In the genomic region with DNA sequence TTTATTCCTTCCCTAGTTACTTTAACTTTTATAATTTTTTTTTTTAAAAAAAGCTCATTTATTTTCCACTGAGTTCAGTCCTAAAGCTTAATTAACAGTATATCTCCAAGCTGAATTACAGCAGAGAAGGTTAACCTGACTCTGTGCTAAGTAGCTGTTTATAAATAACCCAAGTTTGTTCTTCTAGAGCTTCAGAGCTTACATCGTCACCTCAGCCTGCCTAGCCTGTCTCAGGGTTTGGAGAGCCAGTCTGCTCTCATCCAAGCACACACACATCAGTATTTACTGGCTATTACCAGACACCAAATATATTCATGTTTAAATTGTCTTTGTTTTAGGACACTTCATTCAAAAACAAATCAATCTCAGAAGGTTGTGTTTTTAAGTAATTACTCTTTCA, we compare ENCODE assay signal across 26 cellular contexts.
"Had no signal": no experiment of that assay in that cellular context is flagged by ENCODE, and none has a peak within 500 bp of the region (broad histone marks: within the 10 kb centered on the region; RNA-seq: fewer than 3 reads in every experiment).

No MANE protein-coding gene starts in this region.

- ATAC-seq: esophagus mucosa; gastrocnemius medialis; left colon; mucosa of descending colon; naive thymus-derived CD4-positive, alpha-beta T cell; right lobe of liver; stimulated activated naive CD8-positive, alpha-beta T cell treated with anti-CD3 and anti-CD28 coated beads, Interleukin-15, amount 100 ng/mL, for 72 hours; upper lobe of right lung had no signal

- H3K4me3 ChIP-seq: colonic mucosa, gastrocnemius medialis, lung, mucosa of descending colon, prostate gland, right lobe of liver, suprapubic skin, transverse colon, upper lobe of right lung, uterus had no signal

- H3K9me3 ChIP-seq: colonic mucosa, gastrocnemius medialis, mucosa of descending colon, prostate gland, right lobe of liver, suprapubic skin, transverse colon, upper lobe of right lung, uterus had no signal

- H3K36me3 ChIP-seq: colonic mucosa, gastrocnemius medialis, prostate gland, right lobe of liver, suprapubic skin, transverse colon, upper lobe of right lung, uterus had no signal

- H3K4me1 ChIP-seq: colonic mucosa, gastrocnemius medialis, prostate gland, right lobe of liver, suprapubic skin, transverse colon, upper lobe of right lung, uterus had no signal

- H3K27me3 ChIP-seq: colonic mucosa, gastrocnemius medialis, right lobe of liver, suprapubic skin, transverse colon, upper lobe of right lung, uterus had no signal

- DNase-seq: colonic mucosa; effector CD8-positive, alpha-beta T cell; endodermal cell; foreskin fibroblast; gastrocnemius medialis; head of caudate nucleus; hippocampal formation; left colon; mucosa of descending colon; naive thymus-derived CD4-positive, alpha-beta T cell; nucleus accumbens; right lobe of liver; small intestine; stimulated activated CD4-positive, alpha-beta T cell treated with anti-CD3 and anti-CD28 coated beads, Interleukin-15, amount 100 ng/mL, for 24 hours; stimulated activated CD4-positive, alpha-beta T cell treated with anti-CD3 and anti-CD28 coated beads, Interleukin-4, amount 100 ng/mL, for 1 hour; stimulated activated CD8-positive, alpha-beta memory T cell treated with anti-CD3 and anti-CD28 coated beads, Interleukin-4, amount 100 ng/mL, for 48 hours; stimulated activated naive CD4-positive, alpha-beta T cell; stimulated activated naive CD8-positive, alpha-beta T cell treated with anti-CD3 and anti-CD28 coated beads, Interleukin-15, amount 100 ng/mL, for 72 hours; transverse colon; upper lobe of right lung; uterus had no signal

- FAIRE-seq: small intestine had no signal

- H3K27ac ChIP-seq: colonic mucosa, epithelial cell of prostate, gastrocnemius medialis, prostate gland, right lobe of liver, suprapubic skin, transverse colon, upper lobe of right lung, uterus had no signal
